In the genomic region with DNA sequence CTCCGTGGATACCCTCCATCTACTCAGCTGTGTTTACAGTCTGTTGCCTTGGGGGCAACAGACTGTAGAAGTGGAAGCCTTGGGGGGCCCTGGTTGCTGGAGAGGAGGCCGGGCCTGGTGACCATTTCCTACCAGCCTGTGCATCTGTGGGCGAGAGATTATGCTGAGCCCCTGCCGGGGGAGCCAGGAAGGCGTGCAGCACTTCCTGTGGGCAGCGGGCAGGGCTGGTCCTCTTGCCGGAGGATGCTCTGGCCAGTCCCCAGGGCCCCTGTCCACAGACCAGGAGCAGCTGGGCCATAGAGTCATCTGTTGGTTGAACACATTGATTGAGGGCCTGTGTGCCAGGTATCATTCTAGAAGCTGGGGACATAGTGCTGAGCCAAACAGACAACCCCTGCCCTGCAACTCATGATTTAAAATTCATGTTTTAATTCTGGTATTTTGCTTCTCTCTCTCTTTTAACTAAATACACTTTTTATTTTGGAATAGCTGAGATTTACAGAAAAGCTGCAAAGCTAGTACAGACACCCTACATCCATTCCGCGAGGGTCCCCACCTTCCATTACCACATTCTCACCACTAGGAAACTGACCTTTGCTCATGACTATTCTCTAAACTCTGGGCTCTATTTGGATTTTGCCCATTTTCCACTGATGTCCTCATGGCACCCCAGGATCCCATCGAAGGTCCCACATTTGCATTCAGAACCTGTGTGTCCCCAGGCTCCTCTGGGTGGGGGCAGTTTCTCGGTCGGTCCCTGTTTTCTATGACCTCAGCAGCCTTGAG, we compare ENCODE assay signal across 16 cellular contexts. TPM values are rescaled to one million over a fixed set of nuclear protein-coding genes. Genes with fewer than 3 reads are reported as not detected.
A peak's percentile ranks its signal among the peaks of the same experiment; 100 is the strongest.
DNase-seq lines count a peak whose midpoint lies in the region; ATAC-seq and TF ChIP-seq lines count a peak whose summit lies in the region.
"Had no signal": no experiment of that assay in that cellular context is flagged by ENCODE, and none has a peak within 500 bp of the region (broad histone marks: within the 10 kb centered on the region; RNA-seq: fewer than 3 reads in every experiment).

No MANE protein-coding gene starts in this region.

- intact Hi-C loops in HCT116 (cut with micrococcal nuclease), result no loop called here

- no peak overlapping the region for H3K9ac ChIP-seq in HCT116 (ENCODE audit: low read length)

- no peaks in the 10 kb centered on the region for H3K36me3 ChIP-seq in HCT116 (ENCODE audit: control insufficient read depth in 1 of 2, insufficient read depth in 2 of 2, low read length in 2 of 2)

- H3K27me3 ChIP-seq in HCT116 (ENCODE audit: insufficient read depth, low read length), result no peaks in the 10 kb centered on the region
- H3K27me3 ChIP-seq: heart right ventricle had no signal

- POLR2A ChIA-PET in HCT116 (lab: Charles Lee), result no interaction called here

- no peak for DNase-seq in HCT116 (ENCODE audit: low read depth, low spot score)
- no peak for DNase-seq in astrocyte of the spinal cord (ENCODE audit: low read depth, low spot score)
- DNase-seq in left lobe of liver (ENCODE audit: low spot score), result no peak
- DNase-seq in retinal pigment epithelial cell (ENCODE audit: low read depth), result no peak
- no peak for DNase-seq in activated CD4-positive, alpha-beta T cell treated with anti-CD3 and anti-CD28 coated beads for 1 hour
- DNase-seq in DMS153 (lab: John Stamatoyannopoulos, UW), result no peak
- no peak for DNase-seq in EL
- DNase-seq: activated CD8-positive, alpha-beta T cell treated with anti-CD3 and anti-CD28 coated beads, Interleukin-2, amount 10 ng/mL, durations not matched to agents 7 days and 5 days; AML-193; DMS 273 treated with DMSO at 0.1 percent for 48 hours; heart right ventricle; NCI-H187; NCI-H510A treated with DMSO at 0.1 percent for 48 hours; OCI-M1 had no signal

- RAD21 ChIA-PET in HCT116 (lab: Charles Lee; ENCODE audit: low non-redundant PET in 1 of 2, low total read pairs in 2 of 2, uncharacterized antibody in 2 of 2, unreplicated experiment in 2 of 2), result no interaction called here

- CTCF ChIA-PET in HCT116 (lab: Charles Lee), result no interaction called here

- no peak for TF ChIP-seq RAD21 in HCT116 (IDR thresholded peaks at IDR 0.05; ENCODE audit: low read depth)

- no peak overlapping the region for H3K4me2 ChIP-seq in HCT116 (ENCODE audit: low read length)

- no TSS peak for BruUV-seq in HCT116 (replicated peaks; lab: Mats Ljungman, UMichigan)

- H3K9me3 ChIP-seq in HCT116 (ENCODE audit: control insufficient read depth in 1 of 2, insufficient read depth in 1 of 2, low read depth in 1 of 2, low read length in 2 of 2), result no peaks in the 10 kb centered on the region
- H3K9me3 ChIP-seq: heart right ventricle had no signal

- TF ChIP-seq POLR2A in HCT116 (IDR thresholded peaks at IDR 0.05; ENCODE audit: borderline replicate concordance, extremely low read depth, insufficient read depth, insufficient read length), result no peak

- H3K9me2 ChIP-seq in HCT116 (ENCODE audit: insufficient read depth), result no peaks in the 10 kb centered on the region

- H3K4me1 ChIP-seq in HCT116 (ENCODE audit: control insufficient read depth in 1 of 2, insufficient read depth in 2 of 2, low read length in 2 of 2), result peaks cover 0 to 8% of the 10 kb centered on the region in 2 experiments; a peak in 2 of 4 replicates

- peak in 2 of 3 experiments; percentile 2 to 14; a peak in 2 of 6 replicates for TF ChIP-seq CTCF in HCT116 (IDR thresholded peaks at IDR 0.05 in 2 of 3, conservative IDR thresholded peaks at IDR 0.05 in 1 of 3; ENCODE audit: borderline replicate concordance in 1 of 3, insufficient read depth in 1 of 3, low read depth in 2 of 3, low read length in 2 of 3)
- peak; percentile 3 for TF ChIP-seq CTCF in astrocyte of the spinal cord (IDR thresholded peaks at IDR 0.05; ENCODE audit: low read depth, low read length)
- peak; percentile 5 for TF ChIP-seq CTCF in retinal pigment epithelial cell (conservative IDR thresholded peaks at IDR 0.05; ENCODE audit: low read depth, low read length)

- no peak overlapping the region for H3K27ac ChIP-seq in HCT116 (ENCODE audit: low read depth, low read length)
- H3K27ac ChIP-seq: SK-N-MC had no signal

- H3K79me2 ChIP-seq in HCT116 (ENCODE audit: insufficient read depth, low read length), result peaks cover 29% of the 10 kb centered on the region; the same call in 1 of the 2 replicates

- no peaks in the 10 kb centered on the region for H4K20me1 ChIP-seq in HCT116 (ENCODE audit: insufficient read depth)

- no peak overlapping the region for H2AFZ ChIP-seq in HCT116 (ENCODE audit: low read depth, low read length, poor library complexity, severe bottlenecking)

- H3K4me3 ChIP-seq in HCT116 (replicated peaks in 1 of 2; ENCODE audit: low read depth in 1 of 2, low read length in 2 of 2), result no peak overlapping the region
- H3K4me3 ChIP-seq in astrocyte of the spinal cord (ENCODE audit: low read depth, low read length), result no peak overlapping the region
- H3K4me3 ChIP-seq in retinal pigment epithelial cell (ENCODE audit: low read length), result no peak overlapping the region
- H3K4me3 ChIP-seq: heart right ventricle, SK-N-MC had no signal

- ATAC-seq in HCT116, result no peak
- ATAC-seq in left lobe of liver, result peak; percentile 14
- ATAC-seq in HG03457 (IDR thresholded peaks at IDR 0.05; ENCODE audit: unreplicated experiment), result no peak
- ATAC-seq: activated CD8-positive, alpha-beta T cell treated with anti-CD3 and anti-CD28 coated beads, Interleukin-2, amount 10 ng/mL, durations not matched to agents 7 days and 5 days; heart right ventricle had no signal

- in situ Hi-C loops in astrocyte of the spinal cord (cut with HindIII; ENCODE audit: low sequenced_read_pairs), result no loop called here

TF ChIP-seq in HCT116, 20 proteins besides CTCF, POLR2A, EP300 and RAD21:
- TF ChIP-seq CEBPB (IDR thresholded peaks at IDR 0.05; ENCODE audit: low read depth) (no peak), JUND (IDR thresholded peaks at IDR 0.05) (no peak), EGR1 (IDR thresholded peaks at IDR 0.05; ENCODE audit: low read depth) (no peak), SRF (IDR thresholded peaks at IDR 0.05; ENCODE audit: low read depth) (no peak), FOSL1 (IDR thresholded peaks at IDR 0.05; ENCODE audit: low read depth) (no peak), YY1 (IDR thresholded peaks at IDR 0.05; ENCODE audit: extremely low read depth, insufficient replicate concordance, low read depth, low read length) (no peak), SIN3A (IDR thresholded peaks at IDR 0.05; ENCODE audit: low read depth) (no peak)
TF ChIP-seq in HCT116: peak in this region for 0.

RNA-seq across cellular contexts. Expression of gene ERGIC1, which starts 11.3 kb away (rescaled TPM):
- 73.3 TPM for total RNA-seq in HCT116 (2021; ENCODE audit: unreplicated experiment)
- 85.5 and 90.7 TPM in 2 replicates for polyA plus RNA-seq in HCT116 (2012)
- 158 TPM for total RNA-seq in left lobe of liver
